In the genomic region with DNA sequence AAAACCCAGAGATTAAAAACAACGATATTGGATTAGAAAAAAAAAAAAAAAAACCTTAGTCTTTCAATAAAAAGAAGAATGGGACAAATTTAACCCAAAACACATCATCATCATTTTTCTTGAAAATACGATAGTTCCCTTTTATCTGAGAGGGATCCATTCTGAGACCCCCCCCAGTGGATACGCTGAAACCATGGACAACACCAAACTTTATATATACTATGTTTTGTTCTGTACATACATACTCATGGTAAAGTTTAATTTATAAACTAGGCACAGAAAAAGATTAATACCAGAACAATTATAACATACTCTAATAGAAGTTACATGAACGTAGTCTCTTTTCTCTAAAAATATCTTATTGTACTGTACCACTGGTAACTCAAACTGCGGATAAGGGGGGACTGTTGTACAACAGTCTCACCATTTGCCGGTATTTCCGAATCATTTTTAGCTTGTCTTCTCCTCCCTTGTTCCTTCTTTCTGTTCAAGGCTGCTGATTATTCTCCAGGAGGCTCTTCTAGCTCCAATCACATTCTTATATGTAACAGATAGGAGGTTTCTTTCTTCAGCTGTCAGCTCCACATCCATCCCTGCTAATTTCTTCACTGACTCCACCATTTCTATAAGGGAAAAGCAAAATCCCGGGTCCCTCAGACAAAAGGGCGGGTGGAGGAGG, we compare ENCODE assay signal across 9 cellular contexts. TPM values are rescaled to one million over a fixed set of nuclear protein-coding genes. Genes with fewer than 3 reads are reported as not detected.
DNase-seq lines count a peak whose midpoint lies in the region; ATAC-seq and TF ChIP-seq lines count a peak whose summit lies in the region.
"Had no signal": no experiment of that assay in that cellular context is flagged by ENCODE, and none has a peak within 500 bp of the region (broad histone marks: within the 10 kb centered on the region; RNA-seq: fewer than 3 reads in every experiment).

No MANE protein-coding gene starts in this region.

- no peak for ATAC-seq in left lung
- ATAC-seq in GM21526 (IDR thresholded peaks at IDR 0.05; ENCODE audit: low FRiP score, unreplicated experiment) = no peak
- ATAC-seq: A549 had no signal

- peaks cover 0 to 12% of the 10 kb centered on the region in 2 donors for H3K36me3 ChIP-seq in left lung

- H3K27ac ChIP-seq in angular gyrus (ENCODE audit: low read depth, low read length) (peak overlapping the region; percentile 66), left lung (peak overlapping the region; percentile 52 to 89), substantia nigra (ENCODE audit: low read depth, low read length, poor library complexity, severe bottlenecking) (peak overlapping the region; percentile 74)
- H3K27ac ChIP-seq: A549 had no signal

- H3K9me3 ChIP-seq in left lung = no peaks in the 10 kb centered on the region
- H3K9me3 ChIP-seq: A549 had no signal

- H3K27me3 ChIP-seq in left lung = no peaks in the 10 kb centered on the region

- peak overlapping the region; percentile 59 for H3K4me3 ChIP-seq in left lung
- H3K4me3 ChIP-seq: A549 had no signal

- DNase-seq in NCI-H1105 treated with DMSO at 0.1 percent for 48 hours (lab: John Stamatoyannopoulos, UW) (peak; percentile 57), NCI-H1105 (lab: John Stamatoyannopoulos, UW) (no peak), left lung (no peak), substantia nigra (lab: John Stamatoyannopoulos, UW) (no peak), SIG-M5 treated with dmso at 0.1 percent for 504 hours (lab: John Stamatoyannopoulos, UW; ENCODE audit: unreplicated experiment) (no peak)
- DNase-seq in stimulated activated naive CD4-positive, alpha-beta T cell (lab: John Stamatoyannopoulos, UW) = no peak

- intact Hi-C loops in left lung (cut with DNase I) = no loop called here

- no peak for TF ChIP-seq CTCF in left lung (IDR thresholded peaks at IDR 0.05)

- peaks cover 0 to 11% of the 10 kb centered on the region in 2 donors for H3K4me1 ChIP-seq in left lung
- H3K4me1 ChIP-seq: A549 had no signal

RNA-seq across cellular contexts. Expression of a gene that starts 37.0 kb away (rescaled TPM):
- total RNA-seq in left lung = 10 to 100 TPM; 19.8 to 38.5 TPM
